Comparison of ENCODE assay signal across 12 cellular contexts in genomic region chr9:91790912-91791311, GRCh38.
"Had no signal": no experiment of that assay in that cellular context is flagged by ENCODE, and none has a peak within 500 bp of the region (broad histone marks: within the 10 kb centered on the region; RNA-seq: fewer than 3 reads in every experiment).

No MANE protein-coding gene starts in this region.

- H3K4me3 ChIP-seq: breast epithelium, heart left ventricle, upper lobe of right lung had no signal

- DNase-seq: activated CD4-positive, alpha-beta T cell treated with anti-CD3 and anti-CD28 coated beads, Interleukin-2, amount 50 U/mL, for 4 hours; activated T-cell treated with anti-CD3 and anti-CD28 coated beads, Interleukin-2, amount 50 U/mL, for 4 hours; anterior cingulate cortex; heart left ventricle; left ventricle myocardium superior; stimulated activated CD4-positive, alpha-beta T cell treated with anti-CD3 and anti-CD28 coated beads, Interleukin-4, amount 100 ng/mL, for 1 hour; stimulated activated CD8-positive, alpha-beta memory T cell treated with anti-CD3 and anti-CD28 coated beads, Interleukin-4, amount 100 ng/mL, for 48 hours; stimulated activated naive CD8-positive, alpha-beta T cell treated with anti-CD3 and anti-CD28 coated beads, Interleukin-15, Interleukin-2, amounts not matched to agents 100 U/mL and 50 U/mL, for 24 hours; T-helper 17 cell; upper lobe of right lung had no signal

- H3K27ac Mint-ChIP-seq: activated naive CD4-positive, alpha-beta T cell treated with anti-CD3 and anti-CD28 coated beads, Interleukin-2, amount 50 U/mL, for 72 hours; T-helper 17 cell had no signal

- H3K9me3 ChIP-seq: breast epithelium, upper lobe of right lung had no signal

- H3K36me3 ChIP-seq: breast epithelium, heart left ventricle, upper lobe of right lung had no signal

- H3K4me1 ChIP-seq: breast epithelium, heart left ventricle, upper lobe of right lung had no signal

- H3K4me3 Mint-ChIP-seq: activated T-cell treated with anti-CD3 and anti-CD28 coated beads, Interleukin-2, amount 50 U/mL, for 4 hours; T-helper 17 cell had no signal

- H3K36me3 Mint-ChIP-seq: activated naive CD4-positive, alpha-beta T cell treated with anti-CD3 and anti-CD28 coated beads, Interleukin-2, amount 50 U/mL, for 72 hours had no signal

- H3K27ac ChIP-seq: breast epithelium, heart left ventricle, upper lobe of right lung had no signal

- H3K27me3 ChIP-seq: breast epithelium, heart left ventricle, upper lobe of right lung had no signal

- ATAC-seq: activated naive CD4-positive, alpha-beta T cell treated with anti-CD3 and anti-CD28 coated beads, Interleukin-2, amount 50 U/mL, for 72 hours; activated T-cell treated with anti-CD3 and anti-CD28 coated beads, Interleukin-2, amount 50 U/mL, for 4 hours; heart left ventricle; left ventricle myocardium superior; stimulated activated naive CD8-positive, alpha-beta T cell treated with anti-CD3 and anti-CD28 coated beads, Interleukin-15, Interleukin-2, amounts not matched to agents 100 U/mL and 50 U/mL, for 24 hours; T-helper 17 cell; upper lobe of right lung had no signal
